14 cellular contexts compared by ENCODE assay signal in the genomic region with DNA sequence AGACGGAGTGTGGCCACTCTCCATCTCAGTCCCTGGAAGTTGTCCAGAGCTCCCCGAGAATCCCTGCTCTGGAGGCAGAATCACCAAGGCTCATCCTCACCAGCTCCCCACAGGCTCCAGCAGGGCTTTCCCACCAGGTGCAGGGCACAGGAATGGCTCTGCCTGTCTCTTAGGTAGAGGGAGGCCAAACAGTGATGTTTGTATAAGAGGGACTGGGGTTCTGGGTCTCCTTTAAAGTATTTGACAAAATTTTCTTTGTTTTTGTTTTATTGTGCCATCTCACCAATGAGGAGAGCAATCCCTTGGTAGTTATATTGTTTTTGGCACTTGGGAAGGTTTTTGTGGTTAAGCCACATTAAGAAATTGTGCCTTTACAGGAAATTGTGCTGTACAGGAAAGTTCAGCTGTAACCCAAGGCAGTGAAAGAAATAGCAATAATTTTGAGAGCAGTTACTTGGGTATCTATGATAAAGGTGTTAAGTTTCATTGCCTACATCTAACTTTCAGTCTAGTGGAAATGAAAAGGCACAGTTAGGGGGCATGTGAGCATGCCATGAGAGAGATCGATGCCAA.
DNase-seq lines count a peak whose midpoint lies in the region; ATAC-seq and TF ChIP-seq lines count a peak whose summit lies in the region.
"Had no signal": no experiment of that assay in that cellular context is flagged by ENCODE, and none has a peak within 500 bp of the region (broad histone marks: within the 10 kb centered on the region; RNA-seq: fewer than 3 reads in every experiment).

No MANE protein-coding gene starts in this region.

- peaks cover 3% of the 10 kb centered on the region for H3K27me3 Mint-ChIP-seq in activated CD8-positive, alpha-beta T cell treated with anti-CD3 and anti-CD28 coated beads, Interleukin-2, amount 10 ng/mL, durations not matched to agents 7 days and 5 days (ENCODE audit: low read depth)

- ATAC-seq in activated CD8-positive, alpha-beta T cell treated with anti-CD3 and anti-CD28 coated beads, Interleukin-2, amount 10 ng/mL, durations not matched to agents 7 days and 5 days: peak; percentile 45
- ATAC-seq in GM18520 (IDR thresholded peaks at IDR 0.05; ENCODE audit: unreplicated experiment): no peak
- no peak for ATAC-seq in HG03039 (IDR thresholded peaks at IDR 0.05; ENCODE audit: unreplicated experiment)

- peaks cover 45% of the 10 kb centered on the region for H3K4me1 Mint-ChIP-seq in activated CD8-positive, alpha-beta T cell treated with anti-CD3 and anti-CD28 coated beads, Interleukin-2, amount 10 ng/mL, durations not matched to agents 7 days and 5 days (ENCODE audit: low read depth)

- H3K9ac ChIP-seq in BLaER1: 0 out of 2 replicates have a peak overlapping the region, but pooled peaks have one; percentile 40

- CTCF ChIA-PET in activated CD8-positive, alpha-beta T cell treated with anti-CD3 and anti-CD28 coated beads, Interleukin-2, amount 10 ng/mL, durations not matched to agents 7 days and 5 days (lab: Charles Lee): interaction anchor here (1.1 to 13.7 kb wide), 10 partner anchors 10 to 131 kb away, joined by 3 to 440 read pairs (median 5); no protein-coding TSS in a partner anchor

- POLR2A ChIA-PET in activated CD8-positive, alpha-beta T cell treated with anti-CD3 and anti-CD28 coated beads, Interleukin-2, amount 10 ng/mL, durations not matched to agents 7 days and 5 days (lab: Charles Lee): interaction anchor here (1.1 to 1.4 kb wide), 3 partner anchors 14 to 332 kb away, joined by 3 to 5 read pairs (median 3); no protein-coding TSS in a partner anchor

- TF ChIP-seq CTCF in foreskin fibroblast (IDR thresholded peaks at IDR 0.05; ENCODE audit: low read depth, low read length): no peak

- peak overlapping the region; percentile 91 for H3K4me2 ChIP-seq in BLaER1

- no peaks in the 10 kb centered on the region for H3K36me3 ChIP-seq in BLaER1
- H3K36me3 ChIP-seq: SJCRH30 had no signal

- peak overlapping the region; percentile 49 for H3K27ac ChIP-seq in BLaER1
- H3K27ac ChIP-seq: SJCRH30 had no signal

- H4K20me1 ChIP-seq in BLaER1: no peaks in the 10 kb centered on the region

- H3K4me3 Mint-ChIP-seq in activated CD8-positive, alpha-beta T cell treated with anti-CD3 and anti-CD28 coated beads, Interleukin-2, amount 10 ng/mL, durations not matched to agents 7 days and 5 days: peak overlapping the region; percentile 45
- H3K4me3 Mint-ChIP-seq: memory B cell had no signal

- H3K9me3 Mint-ChIP-seq in activated CD8-positive, alpha-beta T cell treated with anti-CD3 and anti-CD28 coated beads, Interleukin-2, amount 10 ng/mL, durations not matched to agents 7 days and 5 days (ENCODE audit: insufficient read depth): no peaks in the 10 kb centered on the region
- H3K9me3 Mint-ChIP-seq: memory B cell had no signal

- peak overlapping the region; percentile 16; the same call in 1 of the 2 replicates for H3K4me3 ChIP-seq in BLaER1
- no peak overlapping the region for H3K4me3 ChIP-seq in foreskin fibroblast (ENCODE audit: low read depth in 1 of 2, low read length in 2 of 2)
- H3K4me3 ChIP-seq: SJCRH30 had no signal

- H3K27me3 ChIP-seq in BLaER1: no peaks in the 10 kb centered on the region

- H3K4me1 ChIP-seq in BLaER1: peaks cover 74% of the 10 kb centered on the region
- H3K4me1 ChIP-seq: SJCRH30 had no signal

- no peaks in the 10 kb centered on the region for H3K36me3 Mint-ChIP-seq in activated CD8-positive, alpha-beta T cell treated with anti-CD3 and anti-CD28 coated beads, Interleukin-2, amount 10 ng/mL, durations not matched to agents 7 days and 5 days (ENCODE audit: low read depth)
- H3K36me3 Mint-ChIP-seq: memory B cell had no signal

- DNase-seq in GM03348 (ENCODE audit: low spot score): peak; percentile 42
- no peak for DNase-seq in activated CD8-positive, alpha-beta T cell treated with anti-CD3 and anti-CD28 coated beads, Interleukin-2, amount 10 ng/mL, durations not matched to agents 7 days and 5 days
- DNase-seq in foreskin fibroblast: peak; percentile 48 to 68
- DNase-seq in epidermal melanocyte (ENCODE audit: insufficient read length, low spot score): no peak
- DNase-seq: activated CD4-positive, CD25-positive, alpha-beta regulatory T cell treated with anti-CD3 and anti-CD28 coated beads, Interleukin-2, amount 50 U/mL, for 72 hours; anterior cingulate cortex; GOT3; NCI-H187; SJCRH30; stimulated activated naive CD4-positive, alpha-beta T cell treated with Interleukin-2 at 50 U/mL for 16 hours had no signal

- peak overlapping the region; percentile 86 for H3K27ac Mint-ChIP-seq in activated CD8-positive, alpha-beta T cell treated with anti-CD3 and anti-CD28 coated beads, Interleukin-2, amount 10 ng/mL, durations not matched to agents 7 days and 5 days
- H3K27ac Mint-ChIP-seq: memory B cell had no signal

- H3K9me3 ChIP-seq in BLaER1: no peaks in the 10 kb centered on the region
- H3K9me3 ChIP-seq: SJCRH30 had no signal

Comparison
In these comparisons a context has a peak if more than half of its experiments do, and no peak if none do; other contexts are left out.
1. DNase-seq: peak in GM03348 (single experiment) and foreskin fibroblast (2 of 2); none in activated CD8-positive, alpha-beta T cell treated with anti-CD3 and anti-CD28 coated beads, Interleukin-2, amount 10 ng/mL, durations not matched to agents 7 days and 5 days (single experiment) and epidermal melanocyte (single experiment).